In the genomic region with DNA sequence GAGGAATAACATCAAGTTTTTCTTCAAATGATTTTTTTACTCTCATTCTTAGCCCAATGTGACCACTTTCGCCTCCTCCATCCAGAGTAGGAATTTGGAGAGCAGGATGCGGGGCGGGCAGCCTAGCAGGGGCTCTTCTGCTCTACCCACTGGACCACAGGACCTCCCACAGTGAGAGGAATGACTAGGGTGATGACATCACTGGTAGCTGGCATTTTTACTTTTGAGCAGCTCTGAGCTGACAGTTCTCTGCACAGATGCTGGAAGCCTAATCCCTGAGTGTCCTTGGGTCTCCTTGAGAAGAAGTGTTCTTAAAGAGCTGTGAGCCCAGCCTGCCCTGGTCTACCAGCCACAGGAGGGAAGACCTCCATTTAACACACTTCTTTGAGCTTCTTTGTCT, we compare ENCODE assay signal across 1 cellular context.
TF ChIP-seq lines count a peak whose summit lies in the region.

No MANE protein-coding gene starts in this region.

TF ChIP-seq in HEK293, 187 proteins besides CTCF, POLR2A, EP300 and RAD21:
- TF ChIP-seq ZNF660 (tag by site-specific recombination; IDR thresholded peaks at IDR 0.05) = peak; percentile 52; the same call in 1 of the 2 replicates
- TF ChIP-seq ZIC2 (tag by site-specific recombination; IDR thresholded peaks at IDR 0.05) = peak; percentile 75
- TF ChIP-seq, protein P1, sequence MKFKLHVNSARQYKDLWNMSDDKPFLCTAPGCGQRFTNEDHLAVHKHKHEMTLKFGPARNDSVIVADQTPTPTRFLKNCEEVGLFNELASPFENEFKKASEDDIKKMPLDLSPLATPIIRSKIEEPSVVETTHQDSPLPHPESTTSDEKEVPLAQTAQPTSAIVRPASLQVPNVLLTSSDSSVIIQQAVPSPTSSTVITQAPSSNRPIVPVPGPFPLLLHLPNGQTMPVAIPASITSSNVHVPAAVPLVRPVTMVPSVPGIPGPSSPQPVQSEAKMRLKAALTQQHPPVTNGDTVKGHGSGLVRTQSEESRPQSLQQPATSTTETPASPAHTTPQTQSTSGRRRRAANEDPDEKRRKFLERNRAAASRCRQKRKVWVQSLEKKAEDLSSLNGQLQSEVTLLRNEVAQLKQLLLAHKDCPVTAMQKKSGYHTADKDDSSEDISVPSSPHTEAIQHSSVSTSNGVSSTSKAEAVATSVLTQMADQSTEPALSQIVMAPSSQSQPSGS (tag by site-specific recombination; IDR thresholded peaks at IDR 0.05; ENCODE audit: low read depth) = peak; percentile 75
- TF ChIP-seq ZNF549 (tag by site-specific recombination; IDR thresholded peaks at IDR 0.05) = no peak
- TF ChIP-seq PRDM1 (tag by site-specific recombination; IDR thresholded peaks at IDR 0.05) = 0 out of 2 replicates have a peak, but pooled peaks have one; percentile 12
- no peak for TF ChIP-seq ZNF623 (tag by site-specific recombination; IDR thresholded peaks at IDR 0.05)
- TF ChIP-seq, protein P2, sequence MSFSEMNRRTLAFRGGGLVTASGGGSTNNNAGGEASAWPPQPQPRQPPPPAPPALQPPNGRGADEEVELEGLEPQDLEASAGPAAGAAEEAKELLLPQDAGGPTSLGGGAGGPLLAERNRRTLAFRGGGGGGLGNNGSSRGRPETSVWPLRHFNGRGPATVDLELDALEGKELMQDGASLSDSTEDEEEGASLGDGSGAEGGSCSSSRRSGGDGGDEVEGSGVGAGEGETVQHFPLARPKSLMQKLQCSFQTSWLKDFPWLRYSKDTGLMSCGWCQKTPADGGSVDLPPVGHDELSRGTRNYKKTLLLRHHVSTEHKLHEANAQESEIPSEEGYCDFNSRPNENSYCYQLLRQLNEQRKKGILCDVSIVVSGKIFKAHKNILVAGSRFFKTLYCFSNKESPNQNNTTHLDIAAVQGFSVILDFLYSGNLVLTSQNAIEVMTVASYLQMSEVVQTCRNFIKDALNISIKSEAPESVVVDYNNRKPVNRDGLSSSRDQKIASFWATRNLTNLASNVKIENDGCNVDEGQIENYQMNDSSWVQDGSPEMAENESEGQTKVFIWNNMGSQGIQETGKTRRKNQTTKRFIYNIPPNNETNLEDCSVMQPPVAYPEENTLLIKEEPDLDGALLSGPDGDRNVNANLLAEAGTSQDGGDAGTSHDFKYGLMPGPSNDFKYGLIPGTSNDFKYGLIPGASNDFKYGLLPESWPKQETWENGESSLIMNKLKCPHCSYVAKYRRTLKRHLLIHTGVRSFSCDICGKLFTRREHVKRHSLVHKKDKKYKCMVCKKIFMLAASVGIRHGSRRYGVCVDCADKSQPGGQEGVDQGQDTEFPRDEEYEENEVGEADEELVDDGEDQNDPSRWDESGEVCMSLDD (tag by site-specific recombination; IDR thresholded peaks at IDR 0.05) = no peak
- TF ChIP-seq, protein P3, sequence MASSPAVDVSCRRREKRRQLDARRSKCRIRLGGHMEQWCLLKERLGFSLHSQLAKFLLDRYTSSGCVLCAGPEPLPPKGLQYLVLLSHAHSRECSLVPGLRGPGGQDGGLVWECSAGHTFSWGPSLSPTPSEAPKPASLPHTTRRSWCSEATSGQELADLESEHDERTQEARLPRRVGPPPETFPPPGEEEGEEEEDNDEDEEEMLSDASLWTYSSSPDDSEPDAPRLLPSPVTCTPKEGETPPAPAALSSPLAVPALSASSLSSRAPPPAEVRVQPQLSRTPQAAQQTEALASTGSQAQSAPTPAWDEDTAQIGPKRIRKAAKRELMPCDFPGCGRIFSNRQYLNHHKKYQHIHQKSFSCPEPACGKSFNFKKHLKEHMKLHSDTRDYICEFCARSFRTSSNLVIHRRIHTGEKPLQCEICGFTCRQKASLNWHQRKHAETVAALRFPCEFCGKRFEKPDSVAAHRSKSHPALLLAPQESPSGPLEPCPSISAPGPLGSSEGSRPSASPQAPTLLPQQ (tag by site-specific recombination; IDR thresholded peaks at IDR 0.05) = peak; percentile 28; the same call in 1 of the 2 replicates
- 0 out of 2 replicates have a peak, but pooled peaks have one; percentile 29 for TF ChIP-seq ZFHX2 (tag by site-specific recombination; conservative IDR thresholded peaks at IDR 0.05)
- no peak for TF ChIP-seq ZNF214 (tag by site-specific recombination; IDR thresholded peaks at IDR 0.05; ENCODE audit: borderline replicate concordance)
- TF ChIP-seq GLIS2 (tag by site-specific recombination; IDR thresholded peaks at IDR 0.05) = peak; percentile 48
- TF ChIP-seq, protein P4, sequence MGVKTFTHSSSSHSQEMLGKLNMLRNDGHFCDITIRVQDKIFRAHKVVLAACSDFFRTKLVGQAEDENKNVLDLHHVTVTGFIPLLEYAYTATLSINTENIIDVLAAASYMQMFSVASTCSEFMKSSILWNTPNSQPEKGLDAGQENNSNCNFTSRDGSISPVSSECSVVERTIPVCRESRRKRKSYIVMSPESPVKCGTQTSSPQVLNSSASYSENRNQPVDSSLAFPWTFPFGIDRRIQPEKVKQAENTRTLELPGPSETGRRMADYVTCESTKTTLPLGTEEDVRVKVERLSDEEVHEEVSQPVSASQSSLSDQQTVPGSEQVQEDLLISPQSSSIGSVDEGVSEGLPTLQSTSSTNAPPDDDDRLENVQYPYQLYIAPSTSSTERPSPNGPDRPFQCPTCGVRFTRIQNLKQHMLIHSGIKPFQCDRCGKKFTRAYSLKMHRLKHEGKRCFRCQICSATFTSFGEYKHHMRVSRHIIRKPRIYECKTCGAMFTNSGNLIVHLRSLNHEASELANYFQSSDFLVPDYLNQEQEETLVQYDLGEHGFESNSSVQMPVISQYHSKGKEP (tag by site-specific recombination; IDR thresholded peaks at IDR 0.05) = no peak
- peak; percentile 65 for TF ChIP-seq GLIS1 (tag by site-specific recombination; IDR thresholded peaks at IDR 0.05)
- peak; percentile 63; the same call in 1 of the 2 replicates for TF ChIP-seq ZNF629 (tag by site-specific recombination; IDR thresholded peaks at IDR 0.05)
- no peak for TF ChIP-seq ZNF792 (tag by site-specific recombination; IDR thresholded peaks at IDR 0.05)
- TF ChIP-seq ZBTB21 (tag by site-specific recombination; IDR thresholded peaks at IDR 0.05) = peak; percentile 52; the same call in 1 of the 2 replicates
- TF ChIP-seq ZNF366 (tag by site-specific recombination; conservative IDR thresholded peaks at IDR 0.05) = no peak
